ENCODE assay signal across 19 cellular contexts in the genomic region with DNA sequence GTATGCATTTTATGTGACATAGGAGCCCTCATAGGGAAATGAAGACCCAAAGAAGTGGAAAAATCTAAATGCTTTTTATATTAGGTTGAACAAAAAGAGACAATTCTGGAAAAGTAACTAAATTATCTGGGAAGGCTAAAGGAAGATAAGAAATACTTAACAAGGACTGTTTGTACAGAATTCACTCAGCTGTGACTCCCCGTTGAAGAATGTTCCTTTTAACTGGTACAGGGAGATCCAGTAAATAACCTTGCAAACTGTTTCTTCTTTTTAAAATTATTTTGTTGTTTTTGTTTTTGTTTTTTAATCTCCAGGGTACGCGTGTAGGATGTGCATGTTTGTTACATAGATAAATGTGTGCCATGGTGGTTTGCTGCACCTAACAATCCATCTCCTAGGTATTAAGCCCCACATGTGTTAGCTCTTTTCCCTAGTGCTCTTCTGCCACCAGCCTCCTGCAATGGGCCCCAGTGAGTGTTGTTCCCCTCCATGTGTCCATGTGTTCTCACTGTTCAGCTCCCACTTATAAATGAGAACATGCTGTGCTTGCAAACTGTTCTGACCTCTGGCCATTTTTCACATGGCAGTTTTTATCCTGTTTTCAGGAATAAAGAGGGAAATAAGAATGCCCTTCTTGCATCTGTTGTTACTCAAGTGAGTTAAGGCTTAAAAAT.
"Had no signal": no experiment of that assay in that cellular context is flagged by ENCODE, and none has a peak within 500 bp of the region (broad histone marks: within the 10 kb centered on the region; RNA-seq: fewer than 3 reads in every experiment).

No MANE protein-coding gene starts in this region.

- H3K4me3 ChIP-seq: adrenal gland, colonic mucosa, heart right ventricle, skin epidermis had no signal

- DNase-seq: activated CD4-positive, alpha-beta T cell treated with anti-CD3 and anti-CD28 coated beads, Interleukin-2, amount 50 U/mL, for 1 hour; activated CD4-positive, CD25-positive, alpha-beta regulatory T cell treated with anti-CD3 and anti-CD28 coated beads, Interleukin-2, amount 50 U/mL, for 72 hours; activated CD8-positive, alpha-beta memory T cell treated with anti-CD3 and anti-CD28 coated beads for 24 hours; activated CD8-positive, alpha-beta memory T cell treated with anti-CD3 and anti-CD28 coated beads, Interleukin-2, amount 50 U/mL, for 48 hours; activated gamma-delta T cell; activated T-cell treated with anti-CD3 and anti-CD28 coated beads, Interleukin-2, amount 50 U/mL, for 72 hours; central memory CD4-positive, alpha-beta T cell; colonic mucosa; endodermal cell; heart right ventricle; left cardiac atrium; naive thymus-derived CD8-positive, alpha-beta T cell; stimulated activated naive CD8-positive, alpha-beta T cell treated with anti-CD3 and anti-CD28 coated beads, Interleukin-15, Interleukin-2, amounts not matched to agents 100 U/mL and 50 U/mL, for 24 hours; substantia nigra; T-cell; T-helper 9 cell had no signal

- ATAC-seq: activated T-cell treated with anti-CD3 and anti-CD28 coated beads, Interleukin-2, amount 50 U/mL, for 72 hours; left cardiac atrium; naive thymus-derived CD8-positive, alpha-beta T cell; SK-N-SH treated with all-trans-retinoic acid at 6 μM for 48 hours; stimulated activated naive CD8-positive, alpha-beta T cell treated with anti-CD3 and anti-CD28 coated beads, Interleukin-15, Interleukin-2, amounts not matched to agents 100 U/mL and 50 U/mL, for 24 hours; T-cell had no signal

- H3K27ac ChIP-seq: adrenal gland, colonic mucosa, heart right ventricle, skin epidermis had no signal

- H3K27me3 ChIP-seq: colonic mucosa had no signal

- H3K36me3 ChIP-seq: adrenal gland, colonic mucosa, heart right ventricle had no signal
